In the genomic region with DNA sequence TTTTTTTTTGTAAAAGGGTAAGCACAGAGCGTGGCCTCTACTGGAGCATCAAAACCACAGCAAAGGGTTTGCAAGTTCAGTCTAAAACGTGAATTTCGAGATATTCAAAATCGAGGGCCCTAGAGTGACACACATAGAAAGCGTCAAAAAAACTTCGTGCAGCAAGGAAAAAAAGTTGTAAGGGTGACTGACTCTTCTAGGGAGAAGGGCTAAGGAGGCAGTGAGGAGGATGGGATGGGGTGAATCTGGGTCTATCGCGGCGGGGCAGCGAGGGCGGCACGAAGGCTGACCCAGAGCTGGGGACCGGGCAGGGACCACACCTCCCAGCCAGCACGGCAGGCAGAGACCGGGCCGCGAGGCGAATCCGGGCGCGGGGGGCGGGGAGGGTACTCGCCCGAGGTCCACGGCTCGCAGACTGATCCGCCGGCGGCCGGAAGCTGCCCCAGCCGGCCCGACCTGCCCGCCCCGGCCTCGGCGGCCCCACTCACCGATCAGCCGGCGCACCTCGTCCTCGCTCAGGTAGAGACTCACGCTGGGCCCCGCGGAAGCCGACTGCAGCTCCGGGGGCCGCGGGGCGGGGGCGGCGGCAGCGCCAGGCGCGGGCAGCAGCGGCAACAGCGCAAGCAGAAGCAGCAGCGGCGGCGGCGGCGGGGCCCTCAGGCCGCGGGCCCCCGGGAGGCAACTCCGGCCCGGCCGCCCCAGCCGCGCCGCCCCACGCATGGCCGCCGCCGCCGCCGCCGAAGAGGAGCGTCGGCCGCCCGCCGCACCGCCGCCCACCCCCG, we compare ENCODE assay signal across 8 cellular contexts. TPM values are rescaled to one million over a fixed set of nuclear protein-coding genes. Genes with fewer than 3 reads are reported as not detected.
DNase-seq lines count a peak whose midpoint lies in the region; ATAC-seq, FAIRE-seq and TF ChIP-seq lines count a peak whose summit lies in the region.

No MANE protein-coding gene starts in this region.

- intact Hi-C loops in colonic mucosa (cut with DNase I) (no loop called here), HepG2 (cut with micrococcal nuclease; ENCODE audit: unreplicated experiment) (loop anchor here (5.0 kb wide), 1 partner anchor 47 kb away; no protein-coding TSS in a partner anchor)

- 1% methylated on average over 12 of the region's 85 CpGs for WGBS in HepG2 (ENCODE audit: low lambda C conversion rate)

- no TSS peak for BruUV-seq in HepG2 (replicated peaks; lab: Mats Ljungman, UMichigan)

- H3K4me2 ChIP-seq in HepG2 (ENCODE audit: low read depth, low read length), result peak overlapping the region; percentile 75

- H3K4me3 ChIP-seq in H7 (ENCODE audit: insufficient read depth, low read depth, low read length) (peak overlapping the region; percentile 69), colonic mucosa (peak overlapping the region; percentile 73), HepG2 (replicated peaks in 1 of 3; ENCODE audit: insufficient read depth in 1 of 3, low read depth in 2 of 3, low read length in 3 of 3) (peak overlapping the region; percentile 76 to 85 (median 79))

- TF ChIP-seq EP300 in HepG2 (IDR thresholded peaks at IDR 0.05; ENCODE audit: low read depth in 2 of 2, low read length in 2 of 2) (no peak), HepG2 (CRISPR knock-in tag; IDR thresholded peaks at IDR 0.05; ENCODE audit: borderline replicate concordance) (no peak)

- no peak for TF ChIP-seq POLR2A in GM12891 (IDR thresholded peaks at IDR 0.05; ENCODE audit: low read depth, low read length)
- no peak for TF ChIP-seq POLR2A in HepG2 (IDR thresholded peaks at IDR 0.05; ENCODE audit: insufficient read depth in 1 of 2, low read depth in 2 of 2, low read length in 2 of 2)

- H3K27me3 ChIP-seq in H7 (ENCODE audit: control insufficient read depth, insufficient read depth, low read length) (no peaks in the 10 kb centered on the region), colonic mucosa (no peaks in the 10 kb centered on the region), HepG2 (ENCODE audit: control insufficient read depth in 1 of 2, insufficient read depth in 2 of 2, low read length in 2 of 2) (0 out of 5 replicates have a peak, but pooled peaks cover 0 to 3% of the 10 kb centered on the region in 2 experiments)

- H3K36me3 ChIP-seq in H7 (replicated peaks; ENCODE audit: control insufficient read depth, insufficient read depth, low read length), result no peaks in the 10 kb centered on the region; the same call in 1 of the 2 replicates
- no peaks in the 10 kb centered on the region for H3K36me3 ChIP-seq in colonic mucosa
- H3K36me3 ChIP-seq in HepG2 (replicated peaks in 1 of 2; ENCODE audit: control insufficient read depth in 1 of 2, insufficient read depth in 2 of 2, low read length in 2 of 2), result peaks cover 3% of the 10 kb centered on the region in 2 experiments; a peak in 2 of 5 replicates

- TF ChIP-seq CTCF in colonic mucosa (IDR thresholded peaks at IDR 0.05) (no peak), HepG2 (CRISPR knock-in tag; IDR thresholded peaks at IDR 0.05) (peak; percentile 5; the same call in 1 of the 2 replicates)

- CTCF ChIA-PET in HepG2 (lab: Yijun Ruan, JAX; ENCODE audit: low intra/inter-chr PET ratio, low total read pairs), result no interaction called here

- peak; percentile 28 for DNase-seq in GM12891 (ENCODE audit: insufficient read length, low spot score)
- DNase-seq in H7, result peak; percentile 84
- peak; percentile 33 for DNase-seq in LoVo (ENCODE audit: low spot score)
- DNase-seq in activated CD4-positive, alpha-beta T cell treated with anti-CD3 and anti-CD28 coated beads for 4 hours, result peak; percentile 29 to 48
- DNase-seq in colonic mucosa, result peak; percentile 76
- peak; percentile 39 for DNase-seq in HepG2 (ENCODE audit: low spot score)
- peak; percentile 40 to 47 for DNase-seq in stimulated activated CD4-positive, alpha-beta T cell treated with anti-CD3 and anti-CD28 coated beads, Interleukin-4, amount 100 ng/mL, for 4 hours
- no peak for DNase-seq in NCI-H1694 treated with DMSO at 0.1 percent for 48 hours (lab: John Stamatoyannopoulos, UW)

- H3K79me2 ChIP-seq in HepG2 (ENCODE audit: insufficient read depth, low read length), result peaks cover 50% of the 10 kb centered on the region

- FAIRE-seq in GM12891 (lab: Jason Lieb, UNC) (peak; percentile 9), HepG2 (lab: Jason Lieb, UNC) (no peak)

- no peaks in the 10 kb centered on the region for H3K4me1 ChIP-seq in colonic mucosa
- peaks cover 67% of the 10 kb centered on the region for H3K4me1 ChIP-seq in HepG2 (ENCODE audit: insufficient read depth, low read length)

- H3K27ac ChIP-seq in colonic mucosa (peak overlapping the region; percentile 85), HepG2 (ENCODE audit: extremely low read length, insufficient read depth, low read length) (peak overlapping the region; percentile 74)

- TF ChIP-seq RAD21 in HepG2 (CRISPR knock-in tag; IDR thresholded peaks at IDR 0.05), result 0 out of 2 replicates have a peak, but pooled peaks have one; percentile 22

- H3K9ac ChIP-seq in colonic mucosa (ENCODE audit: low read depth in 2 of 2, low read length in 2 of 2) (peak overlapping the region; percentile 76 to 84), HepG2 (ENCODE audit: insufficient read depth, low read depth, low read length) (peak overlapping the region; percentile 74)

- peak; percentile 85 for ATAC-seq in HepG2

- POLR2A ChIA-PET in HepG2 (lab: Yijun Ruan, JAX), result interaction anchor here (0.8 to 1.5 kb wide), 4 partner anchors 12 to 236 kb away, joined by 3 to 4 read pairs (median 4); a partner anchor contains a TSS

- H2AFZ ChIP-seq in HepG2 (ENCODE audit: low read length), result no peak overlapping the region

- in situ Hi-C loops in HepG2 (cut with HindIII; ENCODE audit: extremely low pct_ligation_motif_present, low pct_unique_long_range_greater_than_20kb), result no loop called here

- H4K20me1 ChIP-seq in HepG2 (ENCODE audit: insufficient read depth, low read length), result peaks cover 17% of the 10 kb centered on the region

- no peaks in the 10 kb centered on the region for H3K9me3 ChIP-seq in colonic mucosa
- no peaks in the 10 kb centered on the region for H3K9me3 ChIP-seq in HepG2 (ENCODE audit: low read length)

TF ChIP-seq in GM12891, 5 proteins besides CTCF, POLR2A, EP300 and RAD21:
- TF ChIP-seq TAF1 (IDR thresholded peaks at IDR 0.05; ENCODE audit: low read depth, low read length) (no peak), POLR2AphosphoS5 (IDR thresholded peaks at IDR 0.05; ENCODE audit: low read depth, low read length) (no peak), SPI1 (IDR thresholded peaks at IDR 0.05; ENCODE audit: low read depth, low read length) (no peak), POU2F2 (IDR thresholded peaks at IDR 0.05; ENCODE audit: low read depth, low read length) (no peak), PAX5 (IDR thresholded peaks at IDR 0.05; ENCODE audit: insufficient read depth, low read length, severe bottlenecking) (no peak)
TF ChIP-seq in GM12891: peak in this region for 0.

TF ChIP-seq in HepG2, 621 proteins besides CTCF, POLR2A, EP300 and RAD21 (continues in another document):
- TF ChIP-seq SALL1 (CRISPR knock-in tag; IDR thresholded peaks at IDR 0.05) (peak; percentile 24; the same call in 1 of the 2 replicates), ZNF768 (CRISPR knock-in tag; IDR thresholded peaks at IDR 0.05) (no peak), ZNF781 (CRISPR knock-in tag; IDR thresholded peaks at IDR 0.05; ENCODE audit: borderline replicate concordance, not compliant biosample characterization) (no peak), KMT2B (CRISPR knock-in tag; IDR thresholded peaks at IDR 0.05) (peak; percentile 50; the same call in 1 of the 2 replicates), ZNF530 (CRISPR knock-in tag; IDR thresholded peaks at IDR 0.05; ENCODE audit: low read depth) (no peak), SIN3A (IDR thresholded peaks at IDR 0.05; ENCODE audit: borderline replicate concordance, low read depth, low read length) (no peak), MTA1 (CRISPR knock-in tag; IDR thresholded peaks at IDR 0.05; ENCODE audit: borderline replicate concordance) (no peak), MXI1 (IDR thresholded peaks at IDR 0.05; ENCODE audit: borderline replicate concordance, low read depth, low read length) (no peak; the same call in 2 of the 3 replicates), ZNF543 (CRISPR knock-in tag; IDR thresholded peaks at IDR 0.05) (peak; percentile 17; the same call in 1 of the 2 replicates), ZNF224 (CRISPR knock-in tag; IDR thresholded peaks at IDR 0.05) (no peak)

RNA-seq across cellular contexts. Expression of a gene that starts 0.5 kb away (rescaled TPM):
- polyA plus RNA-seq in GM12891 (2012; ENCODE audit: low read depth, missing spikeins), result 8.5 TPM
- 74.7 and 79.2 TPM in 2 replicates for total RNA-seq in H7 (2014; rRNA removed; shearing (Covaris generic))
- total RNA-seq in colonic mucosa (10 to 100 TPM; 30.7 to 40.6 TPM), HepG2 (2016; rRNA removed; fragmentation: Illumina TruSeq; extraction: Trizol) (58.7 and 66.2 TPM in 2 replicates)
- total RNA-seq in HepG2 (2016; cell fraction: cytosol; rRNA removed; fragmentation: Illumina TruSeq; extraction: Trizol; ENCODE audit: low read depth), result 78.1 and 78.2 TPM in 2 replicates
- total RNA-seq in HepG2 (2016; cell fraction: insoluble cytoplasmic fraction; rRNA removed; fragmentation: Illumina TruSeq; extraction: Trizol), result 52.1 and 70.0 TPM in 2 replicates
- 77.4 and 91.4 TPM in 2 replicates for total RNA-seq in HepG2 (2016; cell fraction: membrane; rRNA removed; fragmentation: Illumina TruSeq; extraction: Trizol)
- 66.9 and 80.4 TPM in 2 replicates for total RNA-seq in HepG2 (2016; cell fraction: nucleus; rRNA removed; fragmentation: Illumina TruSeq; extraction: Trizol)
- 30.8 and 35.0 TPM in 2 replicates for polyA plus RNA-seq in HepG2 (2011; rRNA removed)
- 16.0 and 20.5 TPM in 2 replicates for polyA plus RNA-seq in HepG2 (2011; cell fraction: cytosol; rRNA removed)
- polyA plus RNA-seq in HepG2 (2011; cell fraction: nucleus; rRNA removed), result 30.8 and 37.4 TPM in 2 replicates
- 29.3 and 30.2 TPM in 2 replicates for polyA plus RNA-seq in HepG2 (2012)
- polyA plus RNA-seq in HepG2 (2016; cell fraction: cytosol; fragmentation: Illumina TruSeq; extraction: Trizol; ENCODE audit: low read depth), result 19.2 and 19.8 TPM in 2 replicates
- 56.6 and 58.1 TPM in 2 replicates for polyA plus RNA-seq in HepG2 (2016; cell fraction: insoluble cytoplasmic fraction; fragmentation: Illumina TruSeq; extraction: Trizol; ENCODE audit: low read depth)
- polyA plus RNA-seq in HepG2 (2016; cell fraction: membrane; fragmentation: Illumina TruSeq; extraction: Trizol; ENCODE audit: low read depth), result 49.6 and 56.3 TPM in 2 replicates
- polyA plus RNA-seq in HepG2 (2016; cell fraction: nucleus; fragmentation: Illumina TruSeq; extraction: Trizol; ENCODE audit: insufficient read depth, low read depth), result 75.7 and 79.3 TPM in 2 replicates
- polyA minus RNA-seq in HepG2 (2011; rRNA and poly(A)+ RNA removed; ENCODE audit: low replicate concordance), result 40.1 and 68.9 TPM in 2 replicates
- polyA minus RNA-seq in HepG2 (2011; cell fraction: cytosol; rRNA and poly(A)+ RNA removed), result 17.1 and 17.7 TPM in 2 replicates
- polyA minus RNA-seq in HepG2 (2011; cell fraction: nucleus; rRNA and poly(A)+ RNA removed), result 93.1 and 104 TPM in 2 replicates
